Comparison of ENCODE assay signal across 24 cellular contexts in the genomic region with DNA sequence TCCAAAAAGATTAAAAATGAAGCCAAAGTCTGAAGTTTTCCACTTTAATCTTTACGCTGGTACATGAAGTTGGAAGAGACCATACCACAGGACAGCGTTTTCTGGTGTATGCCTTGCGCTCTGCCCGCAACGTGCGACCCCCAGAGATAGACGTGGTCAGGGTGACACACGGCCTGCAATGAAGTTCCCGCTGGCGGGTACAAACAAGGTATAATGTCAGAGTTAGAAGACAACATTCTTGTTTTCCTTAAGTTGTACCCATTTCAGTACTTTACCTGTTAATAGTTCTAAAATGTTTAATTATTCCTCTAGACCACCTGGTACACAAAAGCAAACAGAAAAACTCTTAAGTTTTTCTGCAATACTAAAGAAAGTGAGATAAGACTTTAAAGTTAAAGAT. TPM values are rescaled to one million over a fixed set of nuclear protein-coding genes. Genes with fewer than 3 reads are reported as not detected.
DNase-seq lines count a peak whose midpoint lies in the region; ATAC-seq and TF ChIP-seq lines count a peak whose summit lies in the region.
"Had no signal": no experiment of that assay in that cellular context is flagged by ENCODE, and none has a peak within 500 bp of the region (broad histone marks: within the 10 kb centered on the region; RNA-seq: fewer than 3 reads in every experiment).

No MANE protein-coding gene starts in this region.

- peaks cover 45% of the 10 kb centered on the region for H3F3A ChIP-seq in SK-N-SH (replicated peaks; ENCODE audit: insufficient read depth)
- peaks cover 67% of the 10 kb centered on the region for H3F3A ChIP-seq in PC-9 (ENCODE audit: insufficient read depth, low read depth)

- peaks cover 10 to 17% of the 10 kb centered on the region in 2 experiments; a peak in 3 of 4 replicates for H3K4me1 ChIP-seq in SK-N-SH (ENCODE audit: control insufficient read depth in 1 of 2, insufficient read depth in 2 of 2, low read depth in 1 of 2, low read length in 1 of 2)
- peaks cover 43% of the 10 kb centered on the region for H3K4me1 ChIP-seq in PC-9 (replicated peaks; ENCODE audit: insufficient read depth)

- H3K79me2 ChIP-seq in SK-N-SH (ENCODE audit: insufficient read depth) (peaks cover 55% of the 10 kb centered on the region), PC-9 (ENCODE audit: low read depth) (peaks cover 54% of the 10 kb centered on the region)

- H3K27me3 ChIP-seq in SK-N-SH (ENCODE audit: insufficient read depth) (no peaks in the 10 kb centered on the region), PC-9 (ENCODE audit: insufficient read depth, low read depth) (no peaks in the 10 kb centered on the region)
- H3K27me3 ChIP-seq: left lung, right atrium auricular region, tibial nerve had no signal

- H3K27me3 Mint-ChIP-seq in endothelial cell (ENCODE audit: unreplicated experiment): peaks cover 12% of the 10 kb centered on the region
- H3K27me3 Mint-ChIP-seq in progenitor cell of endocrine pancreas: no peaks in the 10 kb centered on the region
- H3K27me3 Mint-ChIP-seq: B cell had no signal

- no peak overlapping the region for H3K27ac ChIP-seq in SK-N-SH (ENCODE audit: low read depth in 2 of 2, low read length in 1 of 2)
- H3K27ac ChIP-seq in PC-9: no peak overlapping the region
- H3K27ac ChIP-seq: 22Rv1, left lung, right atrium auricular region, tibial nerve, WERI-Rb-1 had no signal

- H2AFZ ChIP-seq in SK-N-SH (ENCODE audit: low read depth): no peak overlapping the region
- H2AFZ ChIP-seq in PC-9: no peak overlapping the region

- POLR2A ChIA-PET in SK-N-SH (lab: Yijun Ruan, JAX): no interaction called here
- POLR2A ChIA-PET in PC-9 (lab: Charles Lee; ENCODE audit: unreplicated experiment): no interaction called here

- ATAC-seq in SK-N-SH treated with all-trans-retinoic acid at 6 μM for 48 hours (no peak), sciatic nerve (no peak)
- ATAC-seq: left lung; stimulated activated naive B cell treated with anti-CD40 and anti-IgM and Interleukin-4, amounts not matched to agents 10 μg/mL and 1 μg/mL and 100 μg/mL, for 72 hours had no signal

- H3K4me3 ChIP-seq in SK-N-SH (ENCODE audit: low read depth in 2 of 2, low read length in 1 of 2) (no peak overlapping the region; a peak in 1 of 4 replicates), PC-9 (peak overlapping the region; percentile 8; the same call in 1 of the 2 replicates), foreskin fibroblast (ENCODE audit: low read depth in 1 of 2, low read length in 2 of 2) (no peak overlapping the region)
- H3K4me3 ChIP-seq: right atrium auricular region, tibial nerve had no signal

- H3K36me3 Mint-ChIP-seq in endothelial cell (ENCODE audit: low read depth, unreplicated experiment) (peaks cover 55% of the 10 kb centered on the region), progenitor cell of endocrine pancreas (ENCODE audit: insufficient read depth) (peaks cover 60% of the 10 kb centered on the region)

- DNase-seq in SK-N-SH (no peak), PC-9 (no peak), endothelial cell (ENCODE audit: low spot score) (no peak), progenitor cell of endocrine pancreas (ENCODE audit: low spot score, unreplicated experiment) (no peak), sciatic nerve (ENCODE audit: low spot score) (no peak), foreskin fibroblast (no peak), GDM1 (lab: John Stamatoyannopoulos, UW) (no peak)
- DNase-seq: activated CD8-positive, alpha-beta memory T cell treated with anti-CD3 and anti-CD28 coated beads for 24 hours; central memory CD4-positive, alpha-beta T cell; EL; glutamatergic neuron; left lung; NCI-H1436; NCI-H524 treated with DMSO at 0.1 percent for 48 hours; nucleus accumbens; SHP77 treated with DMSO at 0.1 percent for 48 hours; stimulated activated naive B cell treated with anti-CD40 and anti-IgM and Interleukin-4, amounts not matched to agents 10 μg/mL and 1 μg/mL and 100 μg/mL, for 72 hours; T-helper 2 cell; WERI-Rb-1 had no signal

- BruUV-seq in PC-9 (replicated peaks; lab: Mats Ljungman, UMichigan): no TSS peak

- H3K9me3 Mint-ChIP-seq in endothelial cell (ENCODE audit: unreplicated experiment): no peaks in the 10 kb centered on the region
- no peaks in the 10 kb centered on the region for H3K9me3 Mint-ChIP-seq in progenitor cell of endocrine pancreas (ENCODE audit: low read depth)
- H3K9me3 Mint-ChIP-seq: stimulated activated naive B cell treated with anti-CD40 and anti-IgM and Interleukin-4, amounts not matched to agents 10 μg/mL and 1 μg/mL and 100 μg/mL, for 72 hours had no signal

- H3K4me3 Mint-ChIP-seq in endothelial cell (ENCODE audit: unreplicated experiment): peak overlapping the region; percentile 10
- H3K4me3 Mint-ChIP-seq in progenitor cell of endocrine pancreas (ENCODE audit: low read depth): peak overlapping the region; percentile 19
- H3K4me3 Mint-ChIP-seq: B cell had no signal

- no peak overlapping the region for H3K27ac Mint-ChIP-seq in endothelial cell (ENCODE audit: unreplicated experiment)
- peak overlapping the region; percentile 52 for H3K27ac Mint-ChIP-seq in progenitor cell of endocrine pancreas
- H3K27ac Mint-ChIP-seq: B cell; stimulated activated naive B cell treated with anti-CD40 and anti-IgM and Interleukin-4, amounts not matched to agents 10 μg/mL and 1 μg/mL and 100 μg/mL, for 72 hours had no signal

- CTCF ChIA-PET in SK-N-SH (lab: Yijun Ruan, JAX): no interaction called here
- CTCF ChIA-PET in PC-9 (lab: Charles Lee): no interaction called here

- H4K20me1 ChIP-seq in SK-N-SH (ENCODE audit: insufficient read depth) (peaks cover 65% of the 10 kb centered on the region), PC-9 (ENCODE audit: insufficient read depth) (peaks cover 66% of the 10 kb centered on the region)

- TF ChIP-seq EP300 in SK-N-SH (IDR thresholded peaks at IDR 0.05; ENCODE audit: borderline replicate concordance in 1 of 2, low read depth in 1 of 2, low read length in 1 of 2): no peak

- H3K4me1 Mint-ChIP-seq in endothelial cell (ENCODE audit: unreplicated experiment) (peaks cover 33% of the 10 kb centered on the region), progenitor cell of endocrine pancreas (ENCODE audit: low read depth) (peaks cover 25% of the 10 kb centered on the region)

- H3K4me2 ChIP-seq in SK-N-SH (0 out of 2 replicates have a peak overlapping the region, but pooled peaks have one; percentile 97), PC-9 (0 out of 2 replicates have a peak overlapping the region, but pooled peaks have one; percentile 98)

- TF ChIP-seq RAD21 in SK-N-SH (IDR thresholded peaks at IDR 0.05; ENCODE audit: low read length): no peak

- intact Hi-C loops in PC-9 (cut with micrococcal nuclease; ENCODE audit: unreplicated experiment): no loop called here
- intact Hi-C loops in sciatic nerve (cut with DNase I): loop anchor here (10.0 kb wide), 1 partner anchor 51 kb away; the partner anchor contains the start of gene HNRNPD

- H3K9me2 ChIP-seq in SK-N-SH (no peaks in the 10 kb centered on the region), PC-9 (ENCODE audit: insufficient read depth) (no peaks in the 10 kb centered on the region)

- H3K36me3 ChIP-seq in SK-N-SH (replicated peaks in 1 of 2; ENCODE audit: control insufficient read depth in 1 of 2, insufficient read depth in 2 of 2, low read length in 1 of 2): peaks cover 63 to 64% of the 10 kb centered on the region in 2 experiments
- H3K36me3 ChIP-seq in PC-9 (ENCODE audit: low read depth): peaks cover 47% of the 10 kb centered on the region

- TF ChIP-seq CTCF in SK-N-SH (IDR thresholded peaks at IDR 0.05): no peak
- TF ChIP-seq CTCF in PC-9 (conservative IDR thresholded peaks at IDR 0.05): no peak
- no peak for TF ChIP-seq CTCF in endothelial cell (IDR thresholded peaks at IDR 0.05; ENCODE audit: unreplicated experiment)
- TF ChIP-seq CTCF in progenitor cell of endocrine pancreas (IDR thresholded peaks at IDR 0.05; ENCODE audit: unreplicated experiment): no peak
- no peak for TF ChIP-seq CTCF in foreskin fibroblast (IDR thresholded peaks at IDR 0.05; ENCODE audit: low read depth, low read length)

- H3K9me3 ChIP-seq in SK-N-SH (no peaks in the 10 kb centered on the region), PC-9 (ENCODE audit: insufficient read depth, low read depth) (no peaks in the 10 kb centered on the region)
- H3K9me3 ChIP-seq: left lung, right atrium auricular region, tibial nerve had no signal

- WGBS in SK-N-SH (ENCODE audit: low lambda C conversion rate): 96% methylated on average over 10 of the region's 10 CpGs

- H3K9ac ChIP-seq in SK-N-SH: no peak overlapping the region

TF ChIP-seq in SK-N-SH, 30 proteins besides CTCF, POLR2A, EP300 and RAD21 (continues in another document):
- TF ChIP-seq TCF12 (IDR thresholded peaks at IDR 0.05): no peak

TF ChIP-seq in SK-N-SH treated with all-trans-retinoic acid at 6 μM for 48 hours, 23 proteins besides CTCF, POLR2A, EP300 and RAD21:
- TF ChIP-seq GLIS3 (CRISPR knock-in tag; IDR thresholded peaks at IDR 0.05) (no peak), ZFP30 (CRISPR knock-in tag; IDR thresholded peaks at IDR 0.05) (no peak), OSR1 (CRISPR knock-in tag; IDR thresholded peaks at IDR 0.05) (no peak), ARNTL (CRISPR knock-in tag; IDR thresholded peaks at IDR 0.05; ENCODE audit: borderline replicate concordance, low read depth) (no peak), ZNF70 (CRISPR knock-in tag; IDR thresholded peaks at IDR 0.05) (no peak), ZNF8 (CRISPR knock-in tag; IDR thresholded peaks at IDR 0.05) (no peak), CSDC2 (CRISPR knock-in tag; IDR thresholded peaks at IDR 0.05) (no peak)

RNA-seq across cellular contexts. Expression of gene HNRNPDL, which starts 4.8 kb away (rescaled TPM):
- 200 and 210 TPM in 2 replicates for polyA plus RNA-seq in SK-N-SH (2012; rRNA removed)
- 203 and 293 TPM in 2 replicates for polyA plus RNA-seq in SK-N-SH (2012; cell fraction: cytosol; rRNA removed)
- 243 and 508 TPM in 2 replicates for polyA plus RNA-seq in SK-N-SH (2012; cell fraction: nucleus; rRNA removed)
- total RNA-seq in PC-9 (2021) (179 and 193 TPM in 2 replicates), endothelial cell (ENCODE audit: unreplicated experiment) (374 TPM), progenitor cell of endocrine pancreas (535 and 549 TPM in 2 replicates), sciatic nerve (238 TPM)

RNA-seq across cellular contexts. Expression of gene ENOPH1, which starts 4.9 kb away (rescaled TPM):
- 14.9 and 19.0 TPM in 2 replicates for polyA plus RNA-seq in SK-N-SH (2012; rRNA removed)
- 24.3 and 28.3 TPM in 2 replicates for polyA plus RNA-seq in SK-N-SH (2012; cell fraction: cytosol; rRNA removed)
- polyA plus RNA-seq in SK-N-SH (2012; cell fraction: nucleus; rRNA removed): 6.4 and 11.7 TPM in 2 replicates
- 19.8 and 22.3 TPM in 2 replicates for total RNA-seq in PC-9 (2021)
- total RNA-seq in endothelial cell (ENCODE audit: unreplicated experiment): 37.1 TPM
- total RNA-seq in progenitor cell of endocrine pancreas: 34.0 and 34.2 TPM in 2 replicates
- 30.0 TPM for total RNA-seq in sciatic nerve

RNA-seq across cellular contexts. Expression of gene HNRNPD, which starts 51.7 kb away (rescaled TPM):
- polyA plus RNA-seq in SK-N-SH (2012; rRNA removed): 128 and 286 TPM in 2 replicates
- 214 and 242 TPM in 2 replicates for polyA plus RNA-seq in SK-N-SH (2012; cell fraction: cytosol; rRNA removed)
- polyA plus RNA-seq in SK-N-SH (2012; cell fraction: nucleus; rRNA removed): 589 and 618 TPM in 2 replicates
- 165 and 221 TPM in 2 replicates for total RNA-seq in PC-9 (2021)
- total RNA-seq in endothelial cell (ENCODE audit: unreplicated experiment): 353 TPM
- total RNA-seq in progenitor cell of endocrine pancreas: 400 and 416 TPM in 2 replicates
- total RNA-seq in sciatic nerve: 160 TPM
